In the genomic region with DNA sequence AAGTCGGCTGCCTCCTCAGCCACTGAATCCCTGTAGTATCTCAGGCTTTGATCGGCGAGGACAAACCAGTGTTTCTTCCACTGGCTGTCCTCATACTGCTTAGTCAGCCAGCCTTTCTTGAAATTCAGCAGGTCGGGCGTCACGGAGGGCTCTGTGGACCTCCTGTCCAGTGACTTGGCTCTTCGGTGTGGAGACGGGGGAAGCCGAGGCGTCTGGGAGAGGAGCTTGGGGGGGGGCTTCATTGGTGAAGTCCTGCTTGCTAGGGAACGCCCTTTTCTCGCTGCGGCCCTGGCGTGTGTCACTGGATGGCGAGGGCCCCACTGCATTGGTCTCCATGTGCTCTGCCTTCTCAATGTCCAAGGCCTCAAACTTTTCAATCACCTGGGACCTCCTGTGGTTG, we compare ENCODE assay signal across 1 cellular context. TPM values are rescaled to one million over a fixed set of nuclear protein-coding genes. Genes with fewer than 3 reads are reported as not detected.
"Had no signal": no experiment of that assay in that cellular context is flagged by ENCODE, and none has a peak within 500 bp of the region (broad histone marks: within the 10 kb centered on the region; RNA-seq: fewer than 3 reads in every experiment).

No MANE protein-coding gene starts in this region.

RNA-seq across cellular contexts. Expression of gene ZNF660, which starts 5.0 kb away (rescaled TPM):
- total RNA-seq: activated CD4-positive, alpha-beta memory T cell treated with anti-CD3 and anti-CD28 coated beads, Interleukin-2, amount 10 ng/mL, durations not matched to agents 7 days and 5 days had no signal
